Comparison of ENCODE assay signal across 31 cellular contexts in the genomic region with DNA sequence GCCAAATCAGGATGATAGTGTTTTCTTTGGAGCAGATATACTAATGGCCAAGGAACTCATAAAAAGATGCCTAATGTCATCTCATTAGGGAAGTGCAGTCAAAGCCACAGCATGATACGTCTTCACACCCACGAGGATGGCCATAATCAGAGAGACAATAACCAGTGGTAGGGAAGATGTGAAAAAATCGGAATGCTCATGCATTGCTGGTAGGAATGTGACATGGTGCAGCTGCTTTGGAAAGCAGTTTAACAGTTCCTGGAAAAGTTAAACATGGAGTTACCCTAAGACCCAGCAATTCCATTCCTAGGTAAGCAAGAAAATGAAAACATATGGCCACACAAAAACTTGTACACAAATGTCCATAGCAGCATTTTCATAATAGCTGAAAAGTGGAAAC. TPM values are rescaled to one million over a fixed set of nuclear protein-coding genes. Genes with fewer than 3 reads are reported as not detected.
"Had no signal": no experiment of that assay in that cellular context is flagged by ENCODE, and none has a peak within 500 bp of the region (broad histone marks: within the 10 kb centered on the region; RNA-seq: fewer than 3 reads in every experiment).

No MANE protein-coding gene starts in this region.

- H3K27me3 ChIP-seq: dorsolateral prefrontal cortex, gastroesophageal sphincter, right atrium auricular region, testis, tibial nerve, upper lobe of left lung, vagina had no signal

- ATAC-seq: foreskin keratinocyte; gastroesophageal sphincter; heart left ventricle; left colon; mucosa of descending colon; naive thymus-derived CD4-positive, alpha-beta T cell; sciatic nerve; stimulated activated effector memory CD8-positive, alpha-beta T cell treated with anti-CD3 and anti-CD28 coated beads, Interleukin-12 subunit alpha, Interleukin-12 subunit beta, amount 100 ng/mL, for 72 hours; stimulated activated naive CD8-positive, alpha-beta T cell treated with anti-CD3 and anti-CD28 coated beads, Interleukin-15, Interleukin-2, amounts not matched to agents 100 U/mL and 50 U/mL, for 24 hours had no signal

- DNase-seq: cerebellar nuclear complex; dorsolateral prefrontal cortex; effector CD4-positive, alpha-beta T cell; foreskin keratinocyte; heart left ventricle; hippocampal formation; immature natural killer cell; islet precursor cell; kidney glomerular epithelial cell; left colon; mucosa of descending colon; naive thymus-derived CD4-positive, alpha-beta T cell; nephron progenitor cell; nucleus accumbens; stimulated activated CD4-positive, alpha-beta T cell treated with anti-CD3 and anti-CD28 coated beads, Interleukin-2, amount 100 ng/mL, for 24 hours; stimulated activated CD4-positive, alpha-beta T cell treated with anti-CD3 and anti-CD28 coated beads, Interleukin-4, amount 100 ng/mL, for 24 hours; stimulated activated naive CD8-positive, alpha-beta T cell treated with anti-CD3 and anti-CD28 coated beads, Interleukin-15, Interleukin-2, amounts not matched to agents 100 U/mL and 50 U/mL, for 24 hours; substantia nigra; testis; upper lobe of left lung had no signal

- H3K9me3 ChIP-seq: gastroesophageal sphincter, heart left ventricle, mucosa of descending colon, prostate gland, right atrium auricular region, testis, tibial nerve, upper lobe of left lung, vagina had no signal

- H3K36me3 ChIP-seq: gastroesophageal sphincter, heart left ventricle, prostate gland, right atrium auricular region, tibial nerve, upper lobe of left lung, vagina had no signal

- H3K36me3 Mint-ChIP-seq: memory B cell; mesothelial cell of epicardium; naive thymus-derived CD4-positive, alpha-beta T cell; stimulated activated effector memory CD8-positive, alpha-beta T cell treated with anti-CD3 and anti-CD28 coated beads, Interleukin-12 subunit alpha, Interleukin-12 subunit beta, amount 100 ng/mL, for 72 hours had no signal

- H3K4me3 Mint-ChIP-seq: immature natural killer cell; memory B cell; mesothelial cell of epicardium; naive thymus-derived CD4-positive, alpha-beta T cell; nephron progenitor cell; stimulated activated effector memory CD8-positive, alpha-beta T cell treated with anti-CD3 and anti-CD28 coated beads, Interleukin-12 subunit alpha, Interleukin-12 subunit beta, amount 100 ng/mL, for 72 hours had no signal

- H3K4me3 ChIP-seq: dorsolateral prefrontal cortex, gastroesophageal sphincter, heart left ventricle, lung, mucosa of descending colon, prostate gland, right atrium auricular region, testis, tibial nerve, upper lobe of left lung, vagina had no signal

- H3K4me1 Mint-ChIP-seq: immature natural killer cell; memory B cell; mesothelial cell of epicardium; stimulated activated effector memory CD8-positive, alpha-beta T cell treated with anti-CD3 and anti-CD28 coated beads, Interleukin-12 subunit alpha, Interleukin-12 subunit beta, amount 100 ng/mL, for 72 hours had no signal

- H3K27ac Mint-ChIP-seq: immature natural killer cell; memory B cell; mesothelial cell of epicardium; naive thymus-derived CD4-positive, alpha-beta T cell; stimulated activated effector memory CD8-positive, alpha-beta T cell treated with anti-CD3 and anti-CD28 coated beads, Interleukin-12 subunit alpha, Interleukin-12 subunit beta, amount 100 ng/mL, for 72 hours had no signal

- H3K27ac ChIP-seq: dorsolateral prefrontal cortex, foreskin keratinocyte, gastroesophageal sphincter, heart left ventricle, prostate gland, right atrium auricular region, testis, tibial nerve, upper lobe of left lung, vagina had no signal

- H3K9me3 Mint-ChIP-seq: immature natural killer cell; memory B cell; mesothelial cell of epicardium; stimulated activated effector memory CD8-positive, alpha-beta T cell treated with anti-CD3 and anti-CD28 coated beads, Interleukin-12 subunit alpha, Interleukin-12 subunit beta, amount 100 ng/mL, for 72 hours had no signal

- H3K4me1 ChIP-seq: foreskin keratinocyte, heart left ventricle, prostate gland, right atrium auricular region, testis, tibial nerve, vagina had no signal

RNA-seq across cellular contexts. Expression of a gene that starts 29.9 kb away (rescaled TPM):
- total RNA-seq: foreskin keratinocyte, heart left ventricle, osteocyte, right atrium auricular region had no signal
- polyA plus RNA-seq: foreskin keratinocyte, heart left ventricle had no signal
